9 cellular contexts compared by ENCODE assay signal in genomic region chr18:74497308-74497640, GRCh38. TPM values are rescaled to one million over a fixed set of nuclear protein-coding genes. Genes with fewer than 3 reads are reported as not detected.
DNase-seq lines count a peak whose midpoint lies in the region; FAIRE-seq and TF ChIP-seq lines count a peak whose summit lies in the region.
"Had no signal": no experiment of that assay in that cellular context is flagged by ENCODE, and none has a peak within 500 bp of the region (broad histone marks: within the 10 kb centered on the region; RNA-seq: fewer than 3 reads in every experiment).

No MANE protein-coding gene starts in this region.

- WGBS in prostate gland = 96% methylated on average over 7 of the region's 7 CpGs

- H3K27me3 ChIP-seq in Peyer's patch = no peaks in the 10 kb centered on the region
- no peaks in the 10 kb centered on the region for H3K27me3 ChIP-seq in prostate gland (replicated peaks; ENCODE audit: insufficient read depth)

- H3K4me3 ChIP-seq in GM08714 (ENCODE audit: low read length) = peak overlapping the region; percentile 98
- peak overlapping the region in 3 of 4 donors; percentile 84 to 98 (median 96) for H3K4me3 ChIP-seq in Peyer's patch
- peak overlapping the region in 1 of 2 donors; percentile 86 for H3K4me3 ChIP-seq in prostate gland

- peaks cover 0 to 14% (median 0%) of the 10 kb centered on the region in 3 donors for H3K36me3 ChIP-seq in Peyer's patch
- no peaks in the 10 kb centered on the region for H3K36me3 ChIP-seq in prostate gland

- TF ChIP-seq CTCF in Peyer's patch (IDR thresholded peaks at IDR 0.05) (peak in 1 of 6 experiments; percentile 18), prostate gland (IDR thresholded peaks at IDR 0.05) (no peak)

- H3K9me3 ChIP-seq in Peyer's patch (no peaks in the 10 kb centered on the region), prostate gland (no peaks in the 10 kb centered on the region)

- H3K4me1 ChIP-seq in Peyer's patch (peaks cover 0 to 26% (median 9%) of the 10 kb centered on the region in 4 donors), prostate gland (replicated peaks) (no peaks in the 10 kb centered on the region)

- peak overlapping the region; percentile 94 to 98 (median 96) for H3K27ac ChIP-seq in Peyer's patch
- H3K27ac ChIP-seq in epithelial cell of prostate = peak overlapping the region; percentile 88
- H3K27ac ChIP-seq in prostate gland = peak overlapping the region; percentile 93 to 96

- intact Hi-C loops in prostate gland (cut with DNase I) = loop anchor here (5.0 to 10.0 kb wide), 4 partner anchors 58 to 708 kb away; partner anchors contain the start of genes FBXO15, PTGR3, TIMM21 and ZNF407

- TF ChIP-seq POLR2A in Peyer's patch (IDR thresholded peaks at IDR 0.05) = no peak
- no peak for TF ChIP-seq POLR2A in prostate gland (IDR thresholded peaks at IDR 0.05)

- peak in 1 of 3 donors; percentile 44 for DNase-seq in Peyer's patch
- DNase-seq in epithelial cell of prostate (ENCODE audit: low read depth, low spot score) = no peak
- DNase-seq in prostate gland (ENCODE audit: low spot score) = no peak
- DNase-seq in NCI-H2171 treated with DMSO at 0.1 percent for 48 hours (lab: John Stamatoyannopoulos, UW) = no peak
- DNase-seq in retina = no peak
- no peak for DNase-seq in NCI-H82 treated with DMSO at 0.1 percent for 48 hours (lab: John Stamatoyannopoulos, UW; ENCODE audit: unreplicated experiment)
- DNase-seq in HTR-8/SVneo (ENCODE audit: insufficient read length, low spot score) = no peak

- FAIRE-seq in HTR-8/SVneo (lab: Jason Lieb, UNC) = no peak

RNA-seq across cellular contexts. Expression of gene CNDP2, which starts 1.1 kb away (rescaled TPM):
- total RNA-seq in Peyer's patch (100 to 1,000 TPM; 283 to 798 (median 653) TPM), prostate gland (100 to 1,000 TPM; 144 to 294 TPM)

RNA-seq across cellular contexts. Expression of gene CNDP1, which starts 37.0 kb away (rescaled TPM):
- total RNA-seq in Peyer's patch (under 1 TPM in 1 of 4 donors, not detected in 3; 0.53 TPM), prostate gland (not detected)
- total RNA-seq: cardiac septum had no signal

RNA-seq across cellular contexts. Expression of gene DIPK1C, which starts 40.2 kb away (rescaled TPM):
- total RNA-seq in Peyer's patch (under 1 TPM in 2 of 4 donors, not detected in 2; 0.70 to 0.83 TPM), prostate gland (10 to 100 TPM in 1 of 2 donors, not detected in 1; 10.8 TPM)
